In genomic region chr4:78363031-78363430, GRCh38 we compare ENCODE assay signal across 29 cellular contexts.
"Had no signal": no experiment of that assay in that cellular context is flagged by ENCODE, and none has a peak within 500 bp of the region (broad histone marks: within the 10 kb centered on the region; RNA-seq: fewer than 3 reads in every experiment).

No MANE protein-coding gene starts in this region.

- H3K4me1 Mint-ChIP-seq: activated B cell treated with CpG ODN at 0.5 μM for 24 hours; activated CD4-positive, alpha-beta memory T cell treated with anti-CD3 and anti-CD28 coated beads, Interleukin-2, amount 10 ng/mL, durations not matched to agents 7 days and 5 days; activated CD8-positive, alpha-beta memory T cell treated with anti-CD3 and anti-CD28 coated beads, Interleukin-2, amount 10 ng/mL, durations not matched to agents 7 days and 5 days; activated naive CD4-positive, alpha-beta T cell treated with anti-CD3 and anti-CD28 coated beads, Interleukin-2, amount 10 ng/mL, durations not matched to agents 7 days and 5 days; activated naive CD8-positive, alpha-beta T cell treated with anti-CD3 and anti-CD28 coated beads, Interleukin-2, amount 50 U/mL, for 24 hours had no signal

- H3K9me3 ChIP-seq: SJCRH30 had no signal

- H3K27ac Mint-ChIP-seq: activated B cell treated with CpG ODN at 0.5 μM for 24 hours; activated CD4-positive, alpha-beta memory T cell treated with anti-CD3 and anti-CD28 coated beads, Interleukin-2, amount 10 ng/mL, durations not matched to agents 7 days and 5 days; activated CD8-positive, alpha-beta memory T cell treated with anti-CD3 and anti-CD28 coated beads, Interleukin-2, amount 10 ng/mL, durations not matched to agents 7 days and 5 days; activated naive CD4-positive, alpha-beta T cell treated with anti-CD3 and anti-CD28 coated beads, Interleukin-2, amount 10 ng/mL, durations not matched to agents 7 days and 5 days; activated naive CD8-positive, alpha-beta T cell; activated naive CD8-positive, alpha-beta T cell treated with anti-CD3 and anti-CD28 coated beads, Interleukin-2, amount 50 U/mL, for 24 hours; brain had no signal

- H3K9me3 Mint-ChIP-seq: activated B cell treated with CpG ODN at 0.5 μM for 24 hours; activated CD4-positive, alpha-beta memory T cell treated with anti-CD3 and anti-CD28 coated beads, Interleukin-2, amount 10 ng/mL, durations not matched to agents 7 days and 5 days; activated naive CD4-positive, alpha-beta T cell treated with anti-CD3 and anti-CD28 coated beads, Interleukin-2, amount 10 ng/mL, durations not matched to agents 7 days and 5 days; activated naive CD8-positive, alpha-beta T cell treated with anti-CD3 and anti-CD28 coated beads, Interleukin-2, amount 50 U/mL, for 24 hours; brain had no signal

- H3K4me3 Mint-ChIP-seq: activated B cell treated with CpG ODN at 0.5 μM for 24 hours; activated CD4-positive, alpha-beta memory T cell treated with anti-CD3 and anti-CD28 coated beads, Interleukin-2, amount 10 ng/mL, durations not matched to agents 7 days and 5 days; activated CD8-positive, alpha-beta memory T cell treated with anti-CD3 and anti-CD28 coated beads, Interleukin-2, amount 10 ng/mL, durations not matched to agents 7 days and 5 days; activated naive CD4-positive, alpha-beta T cell treated with anti-CD3 and anti-CD28 coated beads, Interleukin-2, amount 10 ng/mL, durations not matched to agents 7 days and 5 days; activated naive CD8-positive, alpha-beta T cell; activated naive CD8-positive, alpha-beta T cell treated with anti-CD3 and anti-CD28 coated beads, Interleukin-2, amount 50 U/mL, for 24 hours; brain had no signal

- H3K27me3 ChIP-seq: SJCRH30 had no signal

- ATAC-seq: activated CD8-positive, alpha-beta memory T cell treated with anti-CD3 and anti-CD28 coated beads, Interleukin-2, amount 10 ng/mL, durations not matched to agents 7 days and 5 days; activated naive CD8-positive, alpha-beta T cell treated with anti-CD3 and anti-CD28 coated beads, Interleukin-2, amount 50 U/mL, for 24 hours; Panc1 had no signal

- H3K27me3 Mint-ChIP-seq: brain had no signal

- H3K27ac ChIP-seq: SJCRH30, SK-N-MC had no signal

- H3K4me3 ChIP-seq: SJCRH30, SK-N-MC had no signal

- H3K36me3 Mint-ChIP-seq: activated CD8-positive, alpha-beta memory T cell treated with anti-CD3 and anti-CD28 coated beads, Interleukin-2, amount 10 ng/mL, durations not matched to agents 7 days and 5 days; activated naive CD4-positive, alpha-beta T cell treated with anti-CD3 and anti-CD28 coated beads, Interleukin-2, amount 10 ng/mL, durations not matched to agents 7 days and 5 days; activated naive CD8-positive, alpha-beta T cell; brain had no signal

- DNase-seq: activated B cell treated with CpG ODN at 0.5 μM for 24 hours; activated CD4-positive, alpha-beta memory T cell treated with anti-CD3 and anti-CD28 coated beads, Interleukin-2, amount 10 ng/mL, durations not matched to agents 7 days and 5 days; activated CD4-positive, alpha-beta T cell treated with anti-CD3 and anti-CD28 coated beads for 48 hours; activated CD4-positive, CD25-positive, alpha-beta regulatory T cell treated with anti-CD3 and anti-CD28 coated beads, Interleukin-2, amount 50 U/mL, for 72 hours; activated CD8-positive, alpha-beta memory T cell treated with anti-CD3 and anti-CD28 coated beads for 24 hours; activated CD8-positive, alpha-beta memory T cell treated with anti-CD3 and anti-CD28 coated beads, Interleukin-2, amount 10 ng/mL, durations not matched to agents 7 days and 5 days; activated CD8-positive, alpha-beta memory T cell treated with anti-CD3 and anti-CD28 coated beads, Interleukin-2, amount 50 U/mL, for 48 hours; activated effector memory CD4-positive, alpha-beta T cell treated with Interleukin-2 at 50 U/mL for 16 hours; activated naive CD4-positive, alpha-beta T cell treated with anti-CD3 and anti-CD28 coated beads, Interleukin-2, amount 10 ng/mL, durations not matched to agents 7 days and 5 days; activated naive CD8-positive, alpha-beta T cell treated with anti-CD3 and anti-CD28 coated beads, Interleukin-2, amount 50 U/mL, for 24 hours; activated T-cell treated with anti-CD3 and anti-CD28 coated beads, Interleukin-2, amount 50 U/mL, for 48 hours; anterior cingulate cortex; central memory CD4-positive, alpha-beta T cell; NCI-H1092 treated with DMSO at 0.1 percent for 48 hours; NCI-H1417 treated with DMSO at 0.1 percent for 48 hours; NCI-H1694 treated with DMSO at 0.1 percent for 48 hours; NCI-H2029; NCI-H2107; NCI-H2171; NCI-H2227 treated with DMSO at 0.1 percent for 48 hours; NCI-H446; NCI-H510A treated with DMSO at 0.1 percent for 48 hours; SHP77; SJCRH30; T1000 had no signal

- H3K4me1 ChIP-seq: SJCRH30 had no signal
